Comparison of ENCODE assay signal across 11 cellular contexts in genomic region chr10:127922675-127923366, GRCh38. TPM values are rescaled to one million over a fixed set of nuclear protein-coding genes. Genes with fewer than 3 reads are reported as not detected.
A peak's percentile ranks its signal among the peaks of the same experiment; 100 is the strongest.
DNase-seq lines count a peak whose midpoint lies in the region; ATAC-seq and TF ChIP-seq lines count a peak whose summit lies in the region.
"Had no signal": no experiment of that assay in that cellular context is flagged by ENCODE, and none has a peak within 500 bp of the region (broad histone marks: within the 10 kb centered on the region; RNA-seq: fewer than 3 reads in every experiment).

No MANE protein-coding gene starts in this region.

- TF ChIP-seq POLR2A in breast epithelium (IDR thresholded peaks at IDR 0.05) (no peak), stomach (IDR thresholded peaks at IDR 0.05) (no peak)

- no peak for ATAC-seq in HG03442 (IDR thresholded peaks at IDR 0.05; ENCODE audit: unreplicated experiment)
- ATAC-seq in stimulated activated effector memory CD8-positive, alpha-beta T cell treated with anti-CD3 and anti-CD28 coated beads, Interleukin-12 subunit alpha, Interleukin-12 subunit beta, amount 100 ng/mL, for 72 hours: no peak
- ATAC-seq in HG02759 (IDR thresholded peaks at IDR 0.05; ENCODE audit: unreplicated experiment): no peak

- H3K9me3 ChIP-seq in breast epithelium (no peaks in the 10 kb centered on the region), stomach (no peaks in the 10 kb centered on the region)

- H3K27me3 ChIP-seq in breast epithelium (no peaks in the 10 kb centered on the region), stomach (no peaks in the 10 kb centered on the region)

- H3K4me1 Mint-ChIP-seq in stimulated activated effector memory CD8-positive, alpha-beta T cell treated with anti-CD3 and anti-CD28 coated beads, Interleukin-12 subunit alpha, Interleukin-12 subunit beta, amount 100 ng/mL, for 72 hours: peaks cover 16% of the 10 kb centered on the region
- H3K4me1 Mint-ChIP-seq: activated naive CD4-positive, alpha-beta T cell treated with anti-CD3 and anti-CD28 coated beads, Interleukin-2, amount 50 U/mL, for 24 hours had no signal

- H3K4me3 Mint-ChIP-seq in stimulated activated effector memory CD8-positive, alpha-beta T cell treated with anti-CD3 and anti-CD28 coated beads, Interleukin-12 subunit alpha, Interleukin-12 subunit beta, amount 100 ng/mL, for 72 hours: no peak overlapping the region
- H3K4me3 Mint-ChIP-seq: activated naive CD4-positive, alpha-beta T cell treated with anti-CD3 and anti-CD28 coated beads, Interleukin-2, amount 50 U/mL, for 24 hours had no signal

- no peaks in the 10 kb centered on the region for H3K9me3 Mint-ChIP-seq in stimulated activated effector memory CD8-positive, alpha-beta T cell treated with anti-CD3 and anti-CD28 coated beads, Interleukin-12 subunit alpha, Interleukin-12 subunit beta, amount 100 ng/mL, for 72 hours
- H3K9me3 Mint-ChIP-seq: activated naive CD4-positive, alpha-beta T cell treated with anti-CD3 and anti-CD28 coated beads, Interleukin-2, amount 50 U/mL, for 24 hours had no signal

- H3K4me3 ChIP-seq in breast epithelium (no peak overlapping the region), stomach (no peak overlapping the region)

- no peaks in the 10 kb centered on the region for H3K36me3 ChIP-seq in breast epithelium
- no peaks in the 10 kb centered on the region for H3K36me3 ChIP-seq in stomach

- intact Hi-C loops in breast epithelium (cut with DNase I; ENCODE audit: low total_unique reads) (no loop called here), stomach (cut with DNase I; ENCODE audit: low total_unique reads) (no loop called here)

- H3K27ac ChIP-seq in breast epithelium (peak overlapping the region; percentile 72 to 75), stomach (peak overlapping the region; percentile 48 to 79 (median 65))

- H3K4me1 ChIP-seq in breast epithelium (peaks cover 0 to 4% of the 10 kb centered on the region in 2 donors), stomach (peaks cover 32 to 90% (median 37%) of the 10 kb centered on the region in 4 donors)

- no peak for TF ChIP-seq CTCF in breast epithelium (IDR thresholded peaks at IDR 0.05)
- no peak for TF ChIP-seq CTCF in stomach (IDR thresholded peaks at IDR 0.05)

- peak; percentile 94 for DNase-seq in H4 (ENCODE audit: low spot score)
- peak in 1 of 2 donors; percentile 87 for DNase-seq in breast epithelium (ENCODE audit: low spot score in 2 of 2)
- DNase-seq in islet precursor cell: peak; percentile 98
- peak; percentile 86 for DNase-seq in stomach
- no peak for DNase-seq in stimulated activated effector memory CD8-positive, alpha-beta T cell treated with anti-CD3 and anti-CD28 coated beads, Interleukin-12 subunit alpha, Interleukin-12 subunit beta, amount 100 ng/mL, for 72 hours (ENCODE audit: low spot score in 2 of 2)
- DNase-seq in SKM-1 (lab: John Stamatoyannopoulos, UW; ENCODE audit: unreplicated experiment): no peak
- DNase-seq: NCI-H1105 had no signal

- no peak for TF ChIP-seq EP300 in stomach (IDR thresholded peaks at IDR 0.05)

- no peaks in the 10 kb centered on the region for H3K36me3 Mint-ChIP-seq in stimulated activated effector memory CD8-positive, alpha-beta T cell treated with anti-CD3 and anti-CD28 coated beads, Interleukin-12 subunit alpha, Interleukin-12 subunit beta, amount 100 ng/mL, for 72 hours
- H3K36me3 Mint-ChIP-seq: activated naive CD4-positive, alpha-beta T cell treated with anti-CD3 and anti-CD28 coated beads, Interleukin-2, amount 50 U/mL, for 24 hours had no signal

- 52 to 74% (median 60%) methylated on average over 10 to 12 of the region's 12 CpGs for WGBS in stomach, 5 donors

- H3K27ac Mint-ChIP-seq in stimulated activated effector memory CD8-positive, alpha-beta T cell treated with anti-CD3 and anti-CD28 coated beads, Interleukin-12 subunit alpha, Interleukin-12 subunit beta, amount 100 ng/mL, for 72 hours: no peak overlapping the region
- H3K27ac Mint-ChIP-seq: activated naive CD4-positive, alpha-beta T cell treated with anti-CD3 and anti-CD28 coated beads, Interleukin-2, amount 50 U/mL, for 24 hours had no signal

RNA-seq across cellular contexts. Expression of gene PTPRE, which starts 15.9 kb away (rescaled TPM):
- 3.5 and 4.0 TPM in 2 replicates for total RNA-seq in H4 (2014; rRNA removed; shearing (Covaris generic))
- total RNA-seq in breast epithelium (10 to 100 TPM; 11.8 to 42.9 (median 25.6) TPM), stomach (10 to 100 TPM in 4 of 5 donors, 1 to 10 TPM in 1; 5.5 to 26.4 (median 13.2) TPM)
- polyA plus RNA-seq in stomach: 1 to 10 TPM; 4.0 to 5.0 (median 4.4) TPM

RNA-seq across cellular contexts. Expression of gene CLRN3, which starts 30.1 kb away (rescaled TPM):
- total RNA-seq in H4 (2014; rRNA removed; shearing (Covaris generic)): 0.64 TPM in 1 of 2 replicates, not detected in the other
- total RNA-seq in breast epithelium (under 1 TPM in 1 of 3 donors, not detected in 2; 0.98 TPM), stomach (10 to 100 TPM in 1 of 5 donors, 1 to 10 TPM in 1, not detected in 3; 1.7 to 15.4 TPM)
- polyA plus RNA-seq in stomach: under 1 TPM in 1 of 3 donors, not detected in 2; 0.25 TPM
- total RNA-seq: T-helper 2 cell treated with Interferon-gamma antibody and Interleukin-4, amounts not matched to agents 100 ng/mL and 5 ng/mL, for 36 hours had no signal

Comparison
In these comparisons a context has a peak if more than half of its experiments do, and no peak if none do; other contexts are left out.
1. DNase-seq: peak in H4 (single experiment), islet precursor cell (single experiment) and stomach (single experiment); none in stimulated activated effector memory CD8-positive, alpha-beta T cell treated with anti-CD3 and anti-CD28 coated beads, Interleukin-12 subunit alpha, Interleukin-12 subunit beta, amount 100 ng/mL, for 72 hours (0 of 2) and SKM-1 (single experiment).